In genomic region chrX:103687696-103688191, GRCh38 we compare ENCODE assay signal across 8 cellular contexts. TPM values are rescaled to one million over a fixed set of nuclear protein-coding genes. Genes with fewer than 3 reads are reported as not detected.
DNase-seq lines count a peak whose midpoint lies in the region; ATAC-seq and TF ChIP-seq lines count a peak whose summit lies in the region.

No MANE protein-coding gene starts in this region.

- no peaks in the 10 kb centered on the region for H3K9me3 ChIP-seq in left lung

- no peak overlapping the region for H2AFZ ChIP-seq in ACC112 (ENCODE audit: low read length, unreplicated experiment)

- no peaks in the 10 kb centered on the region for H3K27me3 Mint-ChIP-seq in activated CD4-positive, alpha-beta T cell treated with anti-CD3 and anti-CD28 coated beads for 36 hours

- H3K27ac ChIP-seq in ACC112 (ENCODE audit: low read depth, low read length) = peak overlapping the region; percentile 98
- peak overlapping the region; percentile 94 to 96 for H3K27ac ChIP-seq in left lung

- H3K27me3 ChIP-seq in ACC112 (ENCODE audit: insufficient read depth, low read length) (no peaks in the 10 kb centered on the region), left lung (no peaks in the 10 kb centered on the region)

- peak; percentile 88 for DNase-seq in NCI-H2227 treated with DMSO at 0.1 percent for 48 hours (lab: John Stamatoyannopoulos, UW)
- DNase-seq in activated CD4-positive, alpha-beta T cell treated with anti-CD3 and anti-CD28 coated beads for 36 hours = peak; percentile 73
- DNase-seq in dermis blood vessel endothelial cell = peak; percentile 83
- peak in 1 of 2 donors; percentile 73 for DNase-seq in left lung
- peak; percentile 26 for DNase-seq in stimulated activated CD4-positive, alpha-beta T cell treated with anti-CD3 and anti-CD28 coated beads, Interleukin-2, amount 100 ng/mL, for 4 hours (ENCODE audit: low read depth)

- intact Hi-C loops in activated CD4-positive, alpha-beta T cell treated with anti-CD3 and anti-CD28 coated beads for 36 hours (cut with DNase I, micrococcal nuclease) = loop anchor here (1.0 to 10.0 kb wide), 12 partner anchors 60 to 1033 kb away; partner anchors contain the start of genes SLC25A53 (in 2 of the 2), BEX4 (in 1 of the 2), GPRASP1 (in 1 of the 2) and RAB9B (in 1 of the 2)
- intact Hi-C loops in left lung (cut with DNase I) = loop anchor here in 1 of 2 donors (10.0 kb wide), 1 partner anchor 153 kb away; no protein-coding TSS in a partner anchor

- peaks cover 17% of the 10 kb centered on the region for H3K36me3 ChIP-seq in ACC112 (ENCODE audit: insufficient read depth, low read length)
- peaks cover 0 to 22% of the 10 kb centered on the region in 2 donors for H3K36me3 ChIP-seq in left lung

- peak in 1 of 2 donors; percentile 42 for TF ChIP-seq CTCF in left lung (IDR thresholded peaks at IDR 0.05)

- H3K4me3 ChIP-seq in ACC112 (ENCODE audit: low read depth, low read length) = peak overlapping the region; percentile 91
- peak overlapping the region; percentile 33 to 53 for H3K4me3 ChIP-seq in left lung

- H3K4me1 Mint-ChIP-seq in activated CD4-positive, alpha-beta T cell treated with anti-CD3 and anti-CD28 coated beads for 36 hours = peaks cover 9% of the 10 kb centered on the region

- peaks cover 21% of the 10 kb centered on the region for H3K4me1 ChIP-seq in ACC112 (ENCODE audit: control insufficient read depth, insufficient read depth, low read length, unreplicated experiment)
- H3K4me1 ChIP-seq in left lung = peaks cover 0 to 5% of the 10 kb centered on the region in 2 donors

- no peak overlapping the region for H3K27ac Mint-ChIP-seq in activated CD4-positive, alpha-beta T cell treated with anti-CD3 and anti-CD28 coated beads for 36 hours

- CTCF ChIA-PET in activated CD4-positive, alpha-beta T cell treated with anti-CD3 and anti-CD28 coated beads for 36 hours (lab: Charles Lee) = interaction anchor here (0.9 kb wide), 1 partner anchor 145 kb away, joined by 3 read pairs; the partner anchor contains the start of gene RAB9B

- H3K9me3 Mint-ChIP-seq in activated CD4-positive, alpha-beta T cell treated with anti-CD3 and anti-CD28 coated beads for 36 hours (ENCODE audit: low read depth) = no peaks in the 10 kb centered on the region

- POLR2A ChIA-PET in activated CD4-positive, alpha-beta T cell treated with anti-CD3 and anti-CD28 coated beads for 36 hours (lab: Charles Lee) = interaction anchor here (0.8 to 1.0 kb wide), 2 partner anchors 144 to 469 kb away, joined by 3 read pairs; partner anchors contain the start of gene SLC25A53

- no peak overlapping the region for H3K4me3 Mint-ChIP-seq in activated CD4-positive, alpha-beta T cell treated with anti-CD3 and anti-CD28 coated beads for 36 hours

- ATAC-seq in GM21825 (IDR thresholded peaks at IDR 0.05; ENCODE audit: unreplicated experiment) (peak; percentile 26), left lung (peak; percentile 51), GM19023 (IDR thresholded peaks at IDR 0.05; ENCODE audit: unreplicated experiment) (no peak)
- peak; percentile 5 for ATAC-seq in activated CD4-positive, alpha-beta T cell treated with anti-CD3 and anti-CD28 coated beads for 36 hours

- peaks cover 17% of the 10 kb centered on the region for H3K36me3 Mint-ChIP-seq in activated CD4-positive, alpha-beta T cell treated with anti-CD3 and anti-CD28 coated beads for 36 hours (ENCODE audit: low read depth)

- H3K79me2 ChIP-seq in ACC112 (ENCODE audit: control insufficient read depth, insufficient read depth, low read length, unreplicated experiment) = peaks cover 30% of the 10 kb centered on the region

RNA-seq across cellular contexts. Expression of gene MORF4L2, which starts 1.2 kb away (rescaled TPM):
- total RNA-seq in activated CD4-positive, alpha-beta T cell treated with anti-CD3 and anti-CD28 coated beads for 36 hours = 100 to 1,000 TPM; 239 to 257 TPM
- 597 and 724 TPM in 2 replicates for total RNA-seq in dermis blood vessel endothelial cell
- total RNA-seq in left lung = 100 to 1,000 TPM; 284 to 312 TPM

RNA-seq across cellular contexts. Expression of gene TMEM31, which starts 23.0 kb away (rescaled TPM):
- under 1 TPM; 0.25 to 0.79 TPM for total RNA-seq in activated CD4-positive, alpha-beta T cell treated with anti-CD3 and anti-CD28 coated beads for 36 hours
- not detected in 2 replicates for total RNA-seq in dermis blood vessel endothelial cell
- not detected for total RNA-seq in left lung

RNA-seq across cellular contexts. Expression of gene TCEAL1, which starts 59.0 kb away (rescaled TPM):
- 1 to 10 TPM; 5.9 to 8.7 TPM for total RNA-seq in activated CD4-positive, alpha-beta T cell treated with anti-CD3 and anti-CD28 coated beads for 36 hours
- total RNA-seq in dermis blood vessel endothelial cell (20.6 and 30.3 TPM in 2 replicates), left lung (10 to 100 TPM; 27.3 to 29.5 TPM)
